Comparison of ENCODE assay signal across 10 cellular contexts in genomic region chr21:31873275-31873695, GRCh38. TPM values are rescaled to one million over a fixed set of nuclear protein-coding genes. Genes with fewer than 3 reads are reported as not detected.
DNase-seq lines count a peak whose midpoint lies in the region; ATAC-seq and TF ChIP-seq lines count a peak whose summit lies in the region.
"Had no signal": no experiment of that assay in that cellular context is flagged by ENCODE, and none has a peak within 500 bp of the region (broad histone marks: within the 10 kb centered on the region; RNA-seq: fewer than 3 reads in every experiment).

No MANE protein-coding gene starts in this region.

- ATAC-seq in SK-N-SH treated with all-trans-retinoic acid at 6 μM for 48 hours (no peak; the same call in 2 of the 3 replicates), GM18867 (IDR thresholded peaks at IDR 0.05; ENCODE audit: unreplicated experiment) (no peak)

- H3K4me1 ChIP-seq in SK-N-SH (ENCODE audit: control insufficient read depth in 1 of 2, insufficient read depth in 2 of 2, low read depth in 1 of 2, low read length in 1 of 2) (peaks cover 0 to 20% of the 10 kb centered on the region in 2 experiments; a peak in 1 of 4 replicates), thyroid gland (peaks cover 13 to 16% of the 10 kb centered on the region in 2 donors)

- TF ChIP-seq CTCF in SK-N-SH (IDR thresholded peaks at IDR 0.05) (no peak), WERI-Rb-1 (IDR thresholded peaks at IDR 0.05; ENCODE audit: low read depth, low read length) (no peak), kidney epithelial cell (IDR thresholded peaks at IDR 0.05; ENCODE audit: insufficient read depth, low read length, poor library complexity, severe bottlenecking) (no peak), thyroid gland (IDR thresholded peaks at IDR 0.05) (peak in 1 of 6 experiments; percentile 2)

- no peaks in the 10 kb centered on the region for H4K20me1 ChIP-seq in SK-N-SH (ENCODE audit: insufficient read depth)

- H3K9me3 ChIP-seq in SK-N-SH (no peaks in the 10 kb centered on the region), WERI-Rb-1 (ENCODE audit: severe bottlenecking) (no peaks in the 10 kb centered on the region), thyroid gland (no peaks in the 10 kb centered on the region)

- TF ChIP-seq RAD21 in SK-N-SH (IDR thresholded peaks at IDR 0.05; ENCODE audit: low read length): no peak

- H3K79me2 ChIP-seq in SK-N-SH (ENCODE audit: insufficient read depth): no peaks in the 10 kb centered on the region; the same call in 1 of the 2 replicates

- H2AFZ ChIP-seq in SK-N-SH (ENCODE audit: low read depth): peak overlapping the region; percentile 63; the same call in 1 of the 2 replicates

- POLR2A ChIA-PET in SK-N-SH (lab: Yijun Ruan, JAX): interaction anchor here (1.3 kb wide), 1 partner anchor 384 kb away, joined by 8 read pairs; no protein-coding TSS in a partner anchor

- H3K4me3 ChIP-seq in SK-N-SH (ENCODE audit: low read depth in 2 of 2, low read length in 1 of 2) (peak overlapping the region; percentile 55 to 75), WERI-Rb-1 (ENCODE audit: low read depth, low read length) (peak overlapping the region; percentile 88), kidney epithelial cell (ENCODE audit: low read depth, low read length) (peak overlapping the region; percentile 50), thyroid gland (replicated peaks in 1 of 3) (peak overlapping the region in 1 of 3 donors; percentile 52)

- H3K36me3 ChIP-seq in SK-N-SH (replicated peaks in 1 of 2; ENCODE audit: control insufficient read depth in 1 of 2, insufficient read depth in 2 of 2, low read length in 1 of 2) (no peaks in the 10 kb centered on the region), WERI-Rb-1 (peaks cover 22% of the 10 kb centered on the region), kidney epithelial cell (ENCODE audit: control insufficient read depth, insufficient read depth, low read length) (no peaks in the 10 kb centered on the region), thyroid gland (no peaks in the 10 kb centered on the region)

- WGBS in SK-N-SH (ENCODE audit: low lambda C conversion rate): 0% methylated on average over 15 of the region's 58 CpGs
- WGBS in thyroid gland, 2 donors: no CpG with 5 or more reads among the region's 58 CpGs

- intact Hi-C loops in thyroid gland (cut with DNase I): loop anchor here (10.0 kb wide), 1 partner anchor 88 kb away; no protein-coding TSS in a partner anchor

- CTCF ChIA-PET in SK-N-SH (lab: Yijun Ruan, JAX): interaction anchor here (0.7 to 8.6 kb wide), 18 partner anchors 9 to 413 kb away, joined by 3 to 75 read pairs (median 6); no protein-coding TSS in a partner anchor

- H3K27ac ChIP-seq in SK-N-SH (ENCODE audit: low read depth in 2 of 2, low read length in 1 of 2) (peak overlapping the region in 1 of 2 experiments; percentile 67; a peak in 2 of 4 replicates), WERI-Rb-1 (peak overlapping the region; percentile 92), thyroid gland (no peak overlapping the region)

- H3K4me2 ChIP-seq in SK-N-SH: peak overlapping the region; percentile 99

- no peaks in the 10 kb centered on the region for H3F3A ChIP-seq in SK-N-SH (replicated peaks; ENCODE audit: insufficient read depth)

- TF ChIP-seq POLR2A in thyroid gland (IDR thresholded peaks at IDR 0.05): no peak

- no peaks in the 10 kb centered on the region for H3K9me2 ChIP-seq in SK-N-SH

- H3K9ac ChIP-seq in SK-N-SH: peak overlapping the region; percentile 57; the same call in 1 of the 2 replicates

- TF ChIP-seq EP300 in SK-N-SH (IDR thresholded peaks at IDR 0.05; ENCODE audit: borderline replicate concordance in 1 of 2, low read depth in 1 of 2, low read length in 1 of 2): no peak

- DNase-seq in SK-N-SH: peak; percentile 88
- DNase-seq in WERI-Rb-1: peak; percentile 49
- DNase-seq in kidney epithelial cell (ENCODE audit: low read depth): no peak
- peak; percentile 9 to 16 for DNase-seq in thyroid gland
- no peak for DNase-seq in activated CD4-positive, alpha-beta T cell treated with anti-CD3 and anti-CD28 coated beads for 48 hours
- DNase-seq in central memory CD4-positive, alpha-beta T cell: no peak

- peaks cover 5% of the 10 kb centered on the region for H3K27me3 ChIP-seq in SK-N-SH (ENCODE audit: insufficient read depth)
- H3K27me3 ChIP-seq in WERI-Rb-1 (ENCODE audit: insufficient read depth, low read depth, severe bottlenecking): no peaks in the 10 kb centered on the region
- peaks cover 42% of the 10 kb centered on the region for H3K27me3 ChIP-seq in kidney epithelial cell (ENCODE audit: control insufficient read depth, insufficient read depth, low read length)
- H3K27me3 ChIP-seq in thyroid gland: no peaks in the 10 kb centered on the region

TF ChIP-seq in SK-N-SH, 30 proteins besides CTCF, POLR2A, EP300 and RAD21:
- TF ChIP-seq SIN3A (IDR thresholded peaks at IDR 0.05; ENCODE audit: borderline replicate concordance, low read depth, low read length): no peak
- no peak for TF ChIP-seq ELF1 (IDR thresholded peaks at IDR 0.05)
- no peak for TF ChIP-seq RFX5 (IDR thresholded peaks at IDR 0.05; ENCODE audit: low read length)
- TF ChIP-seq GABPA (IDR thresholded peaks at IDR 0.05; ENCODE audit: low read depth): no peak
- TF ChIP-seq TAF1 (IDR thresholded peaks at IDR 0.05; ENCODE audit: borderline replicate concordance, low read depth, low read length): no peak

TF ChIP-seq in SK-N-SH treated with all-trans-retinoic acid at 6 μM for 48 hours, 23 proteins besides CTCF, POLR2A, EP300 and RAD21 (continues in another document):
- no peak for TF ChIP-seq ARNTL (CRISPR knock-in tag; IDR thresholded peaks at IDR 0.05; ENCODE audit: borderline replicate concordance, low read depth)
- TF ChIP-seq CREB5 (CRISPR knock-in tag; IDR thresholded peaks at IDR 0.05; ENCODE audit: low read depth): no peak
- TF ChIP-seq, protein P1, sequence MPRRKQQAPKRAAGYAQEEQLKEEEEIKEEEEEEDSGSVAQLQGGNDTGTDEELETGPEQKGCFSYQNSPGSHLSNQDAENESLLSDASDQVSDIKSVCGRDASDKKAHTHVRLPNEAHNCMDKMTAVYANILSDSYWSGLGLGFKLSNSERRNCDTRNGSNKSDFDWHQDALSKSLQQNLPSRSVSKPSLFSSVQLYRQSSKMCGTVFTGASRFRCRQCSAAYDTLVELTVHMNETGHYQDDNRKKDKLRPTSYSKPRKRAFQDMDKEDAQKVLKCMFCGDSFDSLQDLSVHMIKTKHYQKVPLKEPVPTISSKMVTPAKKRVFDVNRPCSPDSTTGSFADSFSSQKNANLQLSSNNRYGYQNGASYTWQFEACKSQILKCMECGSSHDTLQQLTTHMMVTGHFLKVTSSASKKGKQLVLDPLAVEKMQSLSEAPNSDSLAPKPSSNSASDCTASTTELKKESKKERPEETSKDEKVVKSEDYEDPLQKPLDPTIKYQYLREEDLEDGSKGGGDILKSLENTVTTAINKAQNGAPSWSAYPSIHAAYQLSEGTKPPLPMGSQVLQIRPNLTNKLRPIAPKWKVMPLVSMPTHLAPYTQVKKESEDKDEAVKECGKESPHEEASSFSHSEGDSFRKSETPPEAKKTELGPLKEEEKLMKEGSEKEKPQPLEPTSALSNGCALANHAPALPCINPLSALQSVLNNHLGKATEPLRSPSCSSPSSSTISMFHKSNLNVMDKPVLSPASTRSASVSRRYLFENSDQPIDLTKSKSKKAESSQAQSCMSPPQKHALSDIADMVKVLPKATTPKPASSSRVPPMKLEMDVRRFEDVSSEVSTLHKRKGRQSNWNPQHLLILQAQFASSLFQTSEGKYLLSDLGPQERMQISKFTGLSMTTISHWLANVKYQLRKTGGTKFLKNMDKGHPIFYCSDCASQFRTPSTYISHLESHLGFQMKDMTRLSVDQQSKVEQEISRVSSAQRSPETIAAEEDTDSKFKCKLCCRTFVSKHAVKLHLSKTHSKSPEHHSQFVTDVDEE (CRISPR knock-in tag; IDR thresholded peaks at IDR 0.05): no peak
- TF ChIP-seq CSDC2 (CRISPR knock-in tag; IDR thresholded peaks at IDR 0.05): no peak
- TF ChIP-seq ZFP3 (CRISPR knock-in tag; IDR thresholded peaks at IDR 0.05): no peak
- no peak for TF ChIP-seq ISL1 (CRISPR knock-in tag; IDR thresholded peaks at IDR 0.05)
- no peak for TF ChIP-seq OSR1 (CRISPR knock-in tag; IDR thresholded peaks at IDR 0.05)
- no peak for TF ChIP-seq BACH2 (CRISPR knock-in tag; IDR thresholded peaks at IDR 0.05; ENCODE audit: borderline replicate concordance)
- no peak for TF ChIP-seq ZFP30 (CRISPR knock-in tag; IDR thresholded peaks at IDR 0.05)
- no peak for TF ChIP-seq CSRNP3 (CRISPR knock-in tag; IDR thresholded peaks at IDR 0.05)
- TF ChIP-seq TCF4 (CRISPR knock-in tag; IDR thresholded peaks at IDR 0.05; ENCODE audit: borderline replicate concordance): no peak
- TF ChIP-seq GLIS3 (CRISPR knock-in tag; IDR thresholded peaks at IDR 0.05): no peak
- no peak for TF ChIP-seq ZNF565 (CRISPR knock-in tag; conservative IDR thresholded peaks at IDR 0.05; ENCODE audit: low read depth)
- no peak for TF ChIP-seq TOX (CRISPR knock-in tag; IDR thresholded peaks at IDR 0.05; ENCODE audit: borderline replicate concordance)
- TF ChIP-seq RARB (CRISPR knock-in tag; IDR thresholded peaks at IDR 0.05): no peak
- no peak for TF ChIP-seq SNAI2 (CRISPR knock-in tag; IDR thresholded peaks at IDR 0.05)
- TF ChIP-seq ZNF70 (CRISPR knock-in tag; IDR thresholded peaks at IDR 0.05): no peak

RNA-seq across cellular contexts. Expression of gene HUNK, which starts 0.5 kb away (rescaled TPM):
- polyA plus RNA-seq in SK-N-SH (2012; rRNA removed): 0.28 and 0.31 TPM in 2 replicates
- polyA plus RNA-seq in SK-N-SH (2012; cell fraction: cytosol; rRNA removed): 0.32 and 0.47 TPM in 2 replicates
- polyA plus RNA-seq in SK-N-SH (2012; cell fraction: nucleus; rRNA removed): 0.27 and 0.29 TPM in 2 replicates
- total RNA-seq in kidney epithelial cell (2.8 and 3.1 TPM in 2 replicates), thyroid gland (1 to 10 TPM in 1 of 4 donors, under 1 TPM in 3; 0.22 to 1.2 (median 0.36) TPM)
- total RNA-seq: myocyte; T-helper 1 cell treated with Interleukin-12 subunit alpha and Interleukin-12 subunit beta and Interleukin-4 antibody, amounts not matched to agents 30 ng/mL and 1 ng/mL, for 36 hours had no signal

Comparison
In these comparisons a context has a peak if more than half of its experiments do, and no peak if none do; other contexts are left out.
1. DNase-seq: peak in SK-N-SH (single experiment), WERI-Rb-1 (single experiment) and thyroid gland (2 of 2); none in kidney epithelial cell (single experiment), activated CD4-positive, alpha-beta T cell treated with anti-CD3 and anti-CD28 coated beads for 48 hours (single experiment) and central memory CD4-positive, alpha-beta T cell (single experiment).